ENCODE assay signal across 1 cellular context in the genomic region with DNA sequence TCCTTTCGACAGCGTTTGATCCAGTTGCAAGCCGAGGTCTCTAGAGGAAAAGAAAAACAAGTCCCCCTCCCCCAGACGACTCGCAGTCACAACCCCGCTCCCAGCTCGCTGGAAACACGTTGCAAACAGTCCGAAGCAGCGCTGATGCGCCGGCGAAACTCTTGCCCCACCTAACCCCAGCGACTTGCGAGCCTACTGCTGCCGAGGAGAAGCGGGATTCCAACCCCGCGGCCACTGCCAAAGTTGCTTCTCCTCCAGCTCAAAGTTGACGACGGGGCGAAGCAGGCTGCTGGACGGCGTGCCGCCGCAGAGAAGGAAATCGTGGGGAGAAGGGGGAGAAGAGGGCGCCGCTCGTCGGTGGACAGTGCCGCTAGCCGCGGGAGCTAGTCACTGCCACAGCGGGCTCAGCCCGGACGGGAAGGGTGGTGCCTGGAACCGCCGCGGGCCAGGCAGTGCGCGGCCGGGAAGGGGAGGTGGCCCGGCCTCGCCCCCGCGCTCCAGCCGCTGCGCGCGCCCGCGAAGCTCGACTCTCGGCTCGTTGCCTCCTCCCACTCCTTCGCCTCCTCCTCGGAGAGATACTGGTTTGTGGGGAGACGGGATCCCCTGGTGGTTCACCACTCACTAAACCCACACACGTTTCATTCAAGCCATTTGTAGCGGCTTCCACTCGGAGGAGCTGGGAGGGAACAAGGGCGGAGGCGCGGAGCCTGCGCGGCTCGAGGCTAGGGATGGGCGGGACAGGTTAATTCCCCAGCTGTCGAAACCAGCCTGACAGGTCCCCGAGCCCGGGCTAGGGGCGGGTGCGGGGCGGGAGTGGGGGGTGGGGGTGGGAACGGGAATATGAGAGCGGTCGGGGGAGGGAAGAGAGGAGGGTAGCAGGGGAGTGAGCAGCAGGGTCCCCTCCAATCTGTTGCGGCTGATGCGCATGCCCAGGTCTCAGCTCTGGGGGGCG.
TF ChIP-seq lines count a peak whose summit lies in the region.

Gene GPR37 (minus strand): TSS at position 392 of the 952 bp plus-strand sequence. CDS start 816 bp downstream, outside the sequence.

TF ChIP-seq in HEK293, 187 proteins besides CTCF, POLR2A, EP300 and RAD21 (continued from another document):
- no peak for TF ChIP-seq ZNF639 (tag by site-specific recombination; IDR thresholded peaks at IDR 0.05)
- TF ChIP-seq KLF1 (tag by site-specific recombination; IDR thresholded peaks at IDR 0.05): peak; percentile 76
- peak; percentile 57 for TF ChIP-seq SP3 (tag by site-specific recombination; IDR thresholded peaks at IDR 0.05)
- peak; percentile 60; the same call in 1 of the 2 replicates for TF ChIP-seq ZBTB20 (tag by site-specific recombination; IDR thresholded peaks at IDR 0.05)
- TF ChIP-seq, protein P1, sequence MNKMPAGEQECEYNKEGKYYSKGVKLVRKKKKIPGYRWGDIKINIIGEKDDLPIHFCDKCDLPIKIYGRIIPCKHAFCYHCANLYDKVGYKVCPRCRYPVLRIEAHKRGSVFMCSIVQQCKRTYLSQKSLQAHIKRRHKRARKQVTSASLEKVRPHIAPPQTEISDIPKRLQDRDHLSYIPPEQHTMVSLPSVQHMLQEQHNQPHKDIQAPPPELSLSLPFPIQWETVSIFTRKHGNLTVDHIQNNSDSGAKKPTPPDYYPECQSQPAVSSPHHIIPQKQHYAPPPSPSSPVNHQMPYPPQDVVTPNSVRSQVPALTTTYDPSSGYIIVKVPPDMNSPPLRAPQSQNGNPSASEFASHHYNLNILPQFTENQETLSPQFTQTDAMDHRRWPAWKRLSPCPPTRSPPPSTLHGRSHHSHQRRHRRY (tag by site-specific recombination; IDR thresholded peaks at IDR 0.05): no peak
- TF ChIP-seq ZNF660 (tag by site-specific recombination; IDR thresholded peaks at IDR 0.05): 0 out of 2 replicates have a peak, but pooled peaks have one; percentile 77
- no peak for TF ChIP-seq PRDM1 (tag by site-specific recombination; IDR thresholded peaks at IDR 0.05)
- TF ChIP-seq HOXA7 (CRISPR knock-in tag; IDR thresholded peaks at IDR 0.05; ENCODE audit: borderline replicate concordance): no peak
- no peak for TF ChIP-seq ZNF138 (tag by site-specific recombination; IDR thresholded peaks at IDR 0.05; ENCODE audit: borderline replicate concordance)
- no peak for TF ChIP-seq OSR2 (tag by site-specific recombination; IDR thresholded peaks at IDR 0.05)
- no peak for TF ChIP-seq ZNF133 (tag by site-specific recombination; IDR thresholded peaks at IDR 0.05)
- no peak for TF ChIP-seq ZNF112 (tag by site-specific recombination; IDR thresholded peaks at IDR 0.05)
- TF ChIP-seq PATZ1 (tag by site-specific recombination; IDR thresholded peaks at IDR 0.05): peak; percentile 60
- TF ChIP-seq SP2 (tag by site-specific recombination; IDR thresholded peaks at IDR 0.05): peak; percentile 64
- no peak for TF ChIP-seq ZNF221 (tag by site-specific recombination; IDR thresholded peaks at IDR 0.05; ENCODE audit: borderline replicate concordance)
- TF ChIP-seq ZNF510 (tag by site-specific recombination; IDR thresholded peaks at IDR 0.05; ENCODE audit: insufficient replicate concordance): no peak
- TF ChIP-seq ZNF302 (tag by site-specific recombination; IDR thresholded peaks at IDR 0.05; ENCODE audit: low read depth): no peak
- no peak for TF ChIP-seq MYNN (tag by site-specific recombination; IDR thresholded peaks at IDR 0.05; ENCODE audit: borderline replicate concordance)
- TF ChIP-seq ZBTB7A (tag by site-specific recombination; IDR thresholded peaks at IDR 0.05; ENCODE audit: low read depth): no peak
- no peak for TF ChIP-seq ZNF24 (tag by site-specific recombination; IDR thresholded peaks at IDR 0.05)
- TF ChIP-seq ZNF529 (tag by site-specific recombination; IDR thresholded peaks at IDR 0.05; ENCODE audit: insufficient replicate concordance): no peak
- TF ChIP-seq ZNF555 (tag by site-specific recombination; conservative IDR thresholded peaks at IDR 0.05): no peak
- no peak for TF ChIP-seq ZNF701 (tag by site-specific recombination; IDR thresholded peaks at IDR 0.05)
- peak; percentile 9; the same call in 1 of the 2 replicates for TF ChIP-seq ZNF10 (tag by site-specific recombination; IDR thresholded peaks at IDR 0.05)
- no peak for TF ChIP-seq ZNF514 (tag by site-specific recombination; IDR thresholded peaks at IDR 0.05)
- no peak for TF ChIP-seq ZNF239 (tag by site-specific recombination; IDR thresholded peaks at IDR 0.05)
- no peak for TF ChIP-seq OVOL3 (tag by site-specific recombination; IDR thresholded peaks at IDR 0.05)
- peak; percentile 82 for TF ChIP-seq ZNF561 (tag by site-specific recombination; IDR thresholded peaks at IDR 0.05; ENCODE audit: borderline replicate concordance)
- no peak for TF ChIP-seq ZBTB21 (tag by site-specific recombination; IDR thresholded peaks at IDR 0.05)
- TF ChIP-seq, protein P2, sequence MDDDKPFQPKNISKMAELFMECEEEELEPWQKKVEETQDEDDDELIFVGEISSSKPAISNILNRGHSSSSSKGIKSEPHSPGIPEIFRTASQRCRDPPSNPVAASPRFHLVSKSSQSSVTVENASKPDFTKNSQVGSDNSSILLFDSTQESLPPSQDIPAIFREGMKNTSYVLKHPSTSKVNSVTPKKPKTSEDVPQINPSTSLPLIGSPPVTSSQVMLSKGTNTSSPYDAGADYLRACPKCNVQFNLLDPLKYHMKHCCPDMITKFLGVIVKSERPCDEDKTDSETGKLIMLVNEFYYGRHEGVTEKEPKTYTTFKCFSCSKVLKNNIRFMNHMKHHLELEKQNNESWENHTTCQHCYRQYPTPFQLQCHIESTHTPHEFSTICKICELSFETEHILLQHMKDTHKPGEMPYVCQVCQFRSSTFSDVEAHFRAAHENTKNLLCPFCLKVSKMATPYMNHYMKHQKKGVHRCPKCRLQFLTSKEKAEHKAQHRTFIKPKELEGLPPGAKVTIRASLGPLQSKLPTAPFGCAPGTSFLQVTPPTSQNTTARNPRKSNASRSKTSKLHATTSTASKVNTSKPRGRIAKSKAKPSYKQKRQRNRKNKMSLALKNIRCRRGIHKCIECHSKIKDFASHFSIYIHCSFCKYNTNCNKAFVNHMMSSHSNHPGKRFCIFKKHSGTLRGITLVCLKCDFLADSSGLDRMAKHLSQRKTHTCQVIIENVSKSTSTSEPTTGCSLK (tag by site-specific recombination; IDR thresholded peaks at IDR 0.05): no peak
- TF ChIP-seq ZNF248 (tag by site-specific recombination; IDR thresholded peaks at IDR 0.05): no peak
